In the genomic region with DNA sequence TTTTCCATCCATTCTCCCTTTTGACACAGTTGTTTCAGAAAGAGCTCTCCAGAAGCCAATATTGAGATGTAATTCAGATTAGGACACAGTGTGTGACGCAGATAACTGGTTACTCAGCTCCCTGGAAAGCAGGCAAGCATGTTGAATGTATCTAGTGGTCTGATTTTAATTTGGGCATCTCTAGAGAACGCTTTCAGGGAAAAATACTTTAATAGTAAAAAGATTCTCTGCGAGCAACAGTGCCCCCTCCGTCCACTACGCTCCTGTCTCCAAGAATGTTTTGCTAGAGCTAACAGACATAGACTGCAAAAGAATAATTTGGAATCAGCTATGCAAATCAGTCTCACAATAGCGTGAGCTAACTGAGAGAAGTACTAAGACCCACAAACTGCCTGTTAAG, we compare ENCODE assay signal across 1 cellular context.
TF ChIP-seq lines count a peak whose summit lies in the region.

No MANE protein-coding gene starts in this region.

TF ChIP-seq in HCT116, 20 proteins besides CTCF, POLR2A, EP300 and RAD21 (continued from another document):
- TF ChIP-seq, protein P1, sequence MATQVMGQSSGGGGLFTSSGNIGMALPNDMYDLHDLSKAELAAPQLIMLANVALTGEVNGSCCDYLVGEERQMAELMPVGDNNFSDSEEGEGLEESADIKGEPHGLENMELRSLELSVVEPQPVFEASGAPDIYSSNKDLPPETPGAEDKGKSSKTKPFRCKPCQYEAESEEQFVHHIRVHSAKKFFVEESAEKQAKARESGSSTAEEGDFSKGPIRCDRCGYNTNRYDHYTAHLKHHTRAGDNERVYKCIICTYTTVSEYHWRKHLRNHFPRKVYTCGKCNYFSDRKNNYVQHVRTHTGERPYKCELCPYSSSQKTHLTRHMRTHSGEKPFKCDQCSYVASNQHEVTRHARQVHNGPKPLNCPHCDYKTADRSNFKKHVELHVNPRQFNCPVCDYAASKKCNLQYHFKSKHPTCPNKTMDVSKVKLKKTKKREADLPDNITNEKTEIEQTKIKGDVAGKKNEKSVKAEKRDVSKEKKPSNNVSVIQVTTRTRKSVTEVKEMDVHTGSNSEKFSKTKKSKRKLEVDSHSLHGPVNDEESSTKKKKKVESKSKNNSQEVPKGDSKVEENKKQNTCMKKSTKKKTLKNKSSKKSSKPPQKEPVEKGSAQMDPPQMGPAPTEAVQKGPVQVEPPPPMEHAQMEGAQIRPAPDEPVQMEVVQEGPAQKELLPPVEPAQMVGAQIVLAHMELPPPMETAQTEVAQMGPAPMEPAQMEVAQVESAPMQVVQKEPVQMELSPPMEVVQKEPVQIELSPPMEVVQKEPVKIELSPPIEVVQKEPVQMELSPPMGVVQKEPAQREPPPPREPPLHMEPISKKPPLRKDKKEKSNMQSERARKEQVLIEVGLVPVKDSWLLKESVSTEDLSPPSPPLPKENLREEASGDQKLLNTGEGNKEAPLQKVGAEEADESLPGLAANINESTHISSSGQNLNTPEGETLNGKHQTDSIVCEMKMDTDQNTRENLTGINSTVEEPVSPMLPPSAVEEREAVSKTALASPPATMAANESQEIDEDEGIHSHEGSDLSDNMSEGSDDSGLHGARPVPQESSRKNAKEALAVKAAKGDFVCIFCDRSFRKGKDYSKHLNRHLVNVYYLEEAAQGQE (IDR thresholded peaks at IDR 0.05; ENCODE audit: low read depth): no peak
- TF ChIP-seq ELF1 (IDR thresholded peaks at IDR 0.05; ENCODE audit: borderline replicate concordance, low read depth): no peak
- no peak for TF ChIP-seq JUND (IDR thresholded peaks at IDR 0.05)
- no peak for TF ChIP-seq EZH2 (IDR thresholded peaks at IDR 0.05)
- TF ChIP-seq, protein P2, sequence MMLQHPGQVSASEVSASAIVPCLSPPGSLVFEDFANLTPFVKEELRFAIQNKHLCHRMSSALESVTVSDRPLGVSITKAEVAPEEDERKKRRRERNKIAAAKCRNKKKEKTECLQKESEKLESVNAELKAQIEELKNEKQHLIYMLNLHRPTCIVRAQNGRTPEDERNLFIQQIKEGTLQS (IDR thresholded peaks at IDR 0.05): no peak
TF ChIP-seq in HCT116: peak in this region for 0.
